ENCODE assay signal across 29 cellular contexts in genomic region chr13:35208587-35208986, GRCh38.
"Had no signal": no experiment of that assay in that cellular context is flagged by ENCODE, and none has a peak within 500 bp of the region (broad histone marks: within the 10 kb centered on the region; RNA-seq: fewer than 3 reads in every experiment).

No MANE protein-coding gene starts in this region.

- FAIRE-seq: endothelial cell of umbilical vein, pancreas had no signal

- H3K4me2 ChIP-seq: hepatocyte had no signal

- H3K4me1 ChIP-seq: esophagus muscularis mucosa, foreskin keratinocyte, gastroesophageal sphincter, left lung, pancreas, spleen, transverse colon, upper lobe of right lung, vagina had no signal

- H3K79me2 ChIP-seq: hepatocyte had no signal

- ATAC-seq: foreskin keratinocyte; gastroesophageal sphincter; heart left ventricle; left cardiac atrium; left lung; mucosa of descending colon; natural killer cell treated with Interleukin-12 subunit alpha and Interleukin-12 subunit beta and Interleukin-15 and Interleukin-18, amount 100 ng/mL, for 72 hours; pancreas; right cardiac atrium; stimulated activated memory B cell treated with anti-CD40 and anti-IgM and Interleukin-4, amounts not matched to agents 10 μg/mL and 1 μg/mL and 100 μg/mL, for 72 hours; stimulated activated naive CD8-positive, alpha-beta T cell treated with anti-CD3 and anti-CD28 coated beads, Interleukin-15, Interleukin-2, amounts not matched to agents 100 U/mL and 50 U/mL, for 24 hours; upper lobe of right lung had no signal

- H3K4me3 ChIP-seq: coronary artery, esophagus muscularis mucosa, gastroesophageal sphincter, heart left ventricle, hepatocyte, left lung, mucosa of descending colon, pancreas, sigmoid colon, skin epidermis, spleen, thoracic aorta, transverse colon, upper lobe of right lung, vagina had no signal

- H3K9me3 ChIP-seq: esophagus muscularis mucosa, gastroesophageal sphincter, heart left ventricle, left lung, mucosa of descending colon, neutrophil, pancreas, sigmoid colon, spleen, thoracic aorta, transverse colon, upper lobe of right lung, vagina had no signal

- H3K27ac ChIP-seq: coronary artery, esophagus muscularis mucosa, foreskin keratinocyte, gastroesophageal sphincter, heart left ventricle, hepatocyte, left lung, neutrophil, pancreas, sigmoid colon, skin epidermis, spleen, thoracic aorta, transverse colon, upper lobe of right lung, vagina had no signal

- DNase-seq: dermis blood vessel endothelial cell; effector memory CD4-positive, alpha-beta T cell; heart left ventricle; left cardiac atrium; left lung; mesenchymal stem cell; mucosa of descending colon; naive B cell; pancreas; right cardiac atrium; sigmoid colon; spleen; stimulated activated CD4-positive, alpha-beta T cell treated with anti-CD3 and anti-CD28 coated beads, Interleukin-4, amount 100 ng/mL, for 4 hours; stimulated activated naive CD8-positive, alpha-beta T cell treated with anti-CD3 and anti-CD28 coated beads, Interleukin-15, Interleukin-2, amounts not matched to agents 100 U/mL and 50 U/mL, for 24 hours; substantia nigra; transverse colon; upper lobe of right lung had no signal

- H3K36me3 ChIP-seq: esophagus muscularis mucosa, left lung, neutrophil, pancreas, thoracic aorta, transverse colon, upper lobe of right lung, vagina had no signal

- H2AFZ ChIP-seq: hepatocyte had no signal

- H3K27me3 ChIP-seq: esophagus muscularis mucosa, foreskin keratinocyte, gastroesophageal sphincter, heart left ventricle, hepatocyte, left lung, neutrophil, pancreas, sigmoid colon, spleen, transverse colon, upper lobe of right lung, vagina had no signal
